Comparison of ENCODE assay signal across 16 cellular contexts in genomic region chr18:49878996-49879585, GRCh38.
DNase-seq lines count a peak whose midpoint lies in the region; ATAC-seq, FAIRE-seq and TF ChIP-seq lines count a peak whose summit lies in the region.
"Had no signal": no experiment of that assay in that cellular context is flagged by ENCODE, and none has a peak within 500 bp of the region (broad histone marks: within the 10 kb centered on the region; RNA-seq: fewer than 3 reads in every experiment).

No MANE protein-coding gene starts in this region.

- no peak for TF ChIP-seq POLR2A in body of pancreas (IDR thresholded peaks at IDR 0.05)

- H3K4me3 ChIP-seq in GM23248 (no peak overlapping the region), astrocyte (ENCODE audit: insufficient read depth, low read depth, low read length) (no peak overlapping the region), fibroblast of pulmonary artery (replicated peaks; ENCODE audit: low read depth, low read length) (no peak overlapping the region), body of pancreas (no peak overlapping the region)
- H3K4me3 ChIP-seq: PC-9 had no signal

- no peak for ATAC-seq in body of pancreas
- ATAC-seq: HCT116 had no signal

- no peaks in the 10 kb centered on the region for H3F3A ChIP-seq in GM23248 (ENCODE audit: insufficient read depth)

- peaks cover 20% of the 10 kb centered on the region for H3K27me3 ChIP-seq in GM23248 (replicated peaks; ENCODE audit: insufficient read depth)
- peaks cover 3% of the 10 kb centered on the region for H3K27me3 ChIP-seq in astrocyte (ENCODE audit: insufficient read depth, low read length)
- no peaks in the 10 kb centered on the region for H3K27me3 ChIP-seq in body of pancreas
- H3K27me3 ChIP-seq: BE2C had no signal

- intact Hi-C loops in body of pancreas (cut with DNase I): no loop called here
- intact Hi-C loops in activated naive CD4-positive, alpha-beta T cell treated with anti-CD3 and anti-CD28 coated beads for 36 hours (cut with micrococcal nuclease): no loop called here

- DNase-seq in GM23248 (peak; percentile 44), astrocyte (ENCODE audit: low read depth) (peak; percentile 46), fibroblast of pulmonary artery (ENCODE audit: low read depth) (peak; percentile 13), pons (ENCODE audit: low spot score) (peak; percentile 7), KBM-7 (no peak), body of pancreas (no peak)
- DNase-seq in activated naive CD4-positive, alpha-beta T cell treated with anti-CD3 and anti-CD28 coated beads for 36 hours: no peak
- DNase-seq: CD4-positive, alpha-beta T cell; DMS79; KG1; NCI-H1417 treated with DMSO at 0.1 percent for 48 hours; NCI-H1930; NCI-H748 treated with DMSO at 0.1 percent for 48 hours; PC-9 had no signal

- H3K4me1 ChIP-seq in GM23248 (ENCODE audit: insufficient read depth): no peaks in the 10 kb centered on the region
- H3K4me1 ChIP-seq in astrocyte (ENCODE audit: insufficient read depth, low read length): peaks cover 6% of the 10 kb centered on the region
- H3K4me1 ChIP-seq in body of pancreas: no peaks in the 10 kb centered on the region
- H3K4me1 ChIP-seq: BE2C had no signal

- H2AFZ ChIP-seq in GM23248: no peak overlapping the region
- H2AFZ ChIP-seq in astrocyte (ENCODE audit: low read depth, low read length): no peak overlapping the region
- H2AFZ ChIP-seq: PC-9 had no signal

- H3K36me3 ChIP-seq in GM23248 (ENCODE audit: low read depth) (no peaks in the 10 kb centered on the region), astrocyte (ENCODE audit: insufficient read depth, low read length) (no peaks in the 10 kb centered on the region), body of pancreas (replicated peaks in 1 of 2; ENCODE audit: insufficient read depth in 1 of 2, low read depth in 2 of 2) (peaks cover 0 to 3% of the 10 kb centered on the region in 2 donors)
- H3K36me3 ChIP-seq: BE2C had no signal

- no peaks in the 10 kb centered on the region for H3K27me3 Mint-ChIP-seq in astrocyte (ENCODE audit: low read depth, unreplicated experiment)
- peaks cover 17% of the 10 kb centered on the region for H3K27me3 Mint-ChIP-seq in activated naive CD4-positive, alpha-beta T cell treated with anti-CD3 and anti-CD28 coated beads for 36 hours (ENCODE audit: low read depth)

- WGBS in GM23248 (ENCODE audit: low coverage in 1 of 2, low lambda C conversion rate in 2 of 2, missing lambda C conversion rate in 2 of 2), 2 experiments: 4 to 7% methylated on average over 9 of the region's 9 CpGs
- 77 to 83% methylated on average over 9 of the region's 9 CpGs for WGBS in body of pancreas, 2 donors

- peak overlapping the region; percentile 24 for H3K27ac Mint-ChIP-seq in astrocyte (ENCODE audit: unreplicated experiment)
- H3K27ac Mint-ChIP-seq in activated naive CD4-positive, alpha-beta T cell treated with anti-CD3 and anti-CD28 coated beads for 36 hours: no peak overlapping the region
- H3K27ac Mint-ChIP-seq: CD4-positive, alpha-beta T cell had no signal

- peaks cover 3% of the 10 kb centered on the region for H3K9me3 Mint-ChIP-seq in astrocyte (ENCODE audit: unreplicated experiment)
- H3K9me3 Mint-ChIP-seq in activated naive CD4-positive, alpha-beta T cell treated with anti-CD3 and anti-CD28 coated beads for 36 hours: no peaks in the 10 kb centered on the region
- H3K9me3 Mint-ChIP-seq: CD4-positive, alpha-beta T cell had no signal

- H3K79me2 ChIP-seq in GM23248 (ENCODE audit: insufficient read depth) (no peaks in the 10 kb centered on the region), astrocyte (ENCODE audit: insufficient read depth, low read length) (no peaks in the 10 kb centered on the region)

- H4K20me1 ChIP-seq in GM23248 (ENCODE audit: insufficient read depth) (no peaks in the 10 kb centered on the region), astrocyte (ENCODE audit: insufficient read depth, low read length) (no peaks in the 10 kb centered on the region)

- H3K4me3 Mint-ChIP-seq in astrocyte (ENCODE audit: unreplicated experiment): no peak overlapping the region
- no peak overlapping the region for H3K4me3 Mint-ChIP-seq in activated naive CD4-positive, alpha-beta T cell treated with anti-CD3 and anti-CD28 coated beads for 36 hours
- H3K4me3 Mint-ChIP-seq: CD4-positive, alpha-beta T cell had no signal

- H3K36me3 Mint-ChIP-seq in astrocyte (ENCODE audit: low read depth, unreplicated experiment): no peaks in the 10 kb centered on the region
- H3K36me3 Mint-ChIP-seq in activated naive CD4-positive, alpha-beta T cell treated with anti-CD3 and anti-CD28 coated beads for 36 hours (ENCODE audit: low read depth): no peaks in the 10 kb centered on the region

- no peak overlapping the region for H3K27ac ChIP-seq in GM23248
- no peak overlapping the region for H3K27ac ChIP-seq in astrocyte (ENCODE audit: low read depth, low read length)
- H3K27ac ChIP-seq in body of pancreas: no peak overlapping the region
- H3K27ac ChIP-seq: PC-9 had no signal

- H3K9me3 ChIP-seq in GM23248 (ENCODE audit: low read depth): no peaks in the 10 kb centered on the region
- no peaks in the 10 kb centered on the region for H3K9me3 ChIP-seq in astrocyte (ENCODE audit: insufficient read depth, low read depth, low read length)
- H3K9me3 ChIP-seq in body of pancreas: no peaks in the 10 kb centered on the region
- H3K9me3 ChIP-seq: BE2C had no signal

- H3K9me2 ChIP-seq in GM23248 (ENCODE audit: insufficient read depth): no peaks in the 10 kb centered on the region

- TF ChIP-seq CTCF in astrocyte (IDR thresholded peaks at IDR 0.05; ENCODE audit: insufficient read depth, low read depth, low read length) (no peak), fibroblast of pulmonary artery (IDR thresholded peaks at IDR 0.05; ENCODE audit: low read length, missing control alignments) (no peak), body of pancreas (IDR thresholded peaks at IDR 0.05) (no peak)

- H3K4me1 Mint-ChIP-seq in astrocyte (ENCODE audit: low read depth, unreplicated experiment): peaks cover 20% of the 10 kb centered on the region
- H3K4me1 Mint-ChIP-seq in activated naive CD4-positive, alpha-beta T cell treated with anti-CD3 and anti-CD28 coated beads for 36 hours (ENCODE audit: low read depth): no peaks in the 10 kb centered on the region

- CTCF ChIA-PET in activated naive CD4-positive, alpha-beta T cell treated with anti-CD3 and anti-CD28 coated beads for 36 hours (lab: Charles Lee): no interaction called here

- H3K9ac ChIP-seq in GM23248 (no peak overlapping the region), astrocyte (ENCODE audit: low read length) (no peak overlapping the region)

- H3K4me2 ChIP-seq in GM23248 (ENCODE audit: unreplicated experiment) (no peak overlapping the region), astrocyte (ENCODE audit: low read length) (peak overlapping the region; percentile 31)
- H3K4me2 ChIP-seq: PC-9 had no signal

- peak; percentile 69 for FAIRE-seq in astrocyte (lab: Jason Lieb, UNC)

- in situ Hi-C loops in GM23248 (cut with MboI) (no loop called here), KBM-7 (cut with MboI; ENCODE audit: low pct_unique_long_range_greater_than_20kb, low sequenced_read_pairs) (no loop called here)

Comparison
In these comparisons a context has a peak if more than half of its experiments do, and no peak if none do; other contexts are left out.
1. DNase-seq: peak in GM23248 (single experiment), astrocyte (single experiment), fibroblast of pulmonary artery (single experiment) and pons (single experiment); none in KBM-7 (single experiment), body of pancreas (0 of 4) and activated naive CD4-positive, alpha-beta T cell treated with anti-CD3 and anti-CD28 coated beads for 36 hours (single experiment).